Comparison of ENCODE assay signal across 1 cellular context in genomic region chr11:49424136-49424535, GRCh38.
TF ChIP-seq lines count a peak whose summit lies in the region.

No MANE protein-coding gene starts in this region.

TF ChIP-seq in GM23338, 12 proteins besides CTCF, POLR2A, EP300 and RAD21 (continued from another document):
- TF ChIP-seq REST (IDR thresholded peaks at IDR 0.05; ENCODE audit: unreplicated experiment) (no peak), POLR2AphosphoS5 (IDR thresholded peaks at IDR 0.05; ENCODE audit: low read depth) (no peak), CREB1 (CRISPR knock-in tag; IDR thresholded peaks at IDR 0.05; ENCODE audit: low read depth) (no peak), JUNB (IDR thresholded peaks at IDR 0.05; ENCODE audit: unreplicated experiment) (no peak), NANOG (IDR thresholded peaks at IDR 0.05; ENCODE audit: borderline replicate concordance) (no peak), STAT1 (IDR thresholded peaks at IDR 0.05; ENCODE audit: unreplicated experiment) (no peak), ZNF114 (CRISPR knock-in tag; IDR thresholded peaks at IDR 0.05) (no peak)
